Comparison of ENCODE assay signal across 8 cellular contexts in the genomic region with DNA sequence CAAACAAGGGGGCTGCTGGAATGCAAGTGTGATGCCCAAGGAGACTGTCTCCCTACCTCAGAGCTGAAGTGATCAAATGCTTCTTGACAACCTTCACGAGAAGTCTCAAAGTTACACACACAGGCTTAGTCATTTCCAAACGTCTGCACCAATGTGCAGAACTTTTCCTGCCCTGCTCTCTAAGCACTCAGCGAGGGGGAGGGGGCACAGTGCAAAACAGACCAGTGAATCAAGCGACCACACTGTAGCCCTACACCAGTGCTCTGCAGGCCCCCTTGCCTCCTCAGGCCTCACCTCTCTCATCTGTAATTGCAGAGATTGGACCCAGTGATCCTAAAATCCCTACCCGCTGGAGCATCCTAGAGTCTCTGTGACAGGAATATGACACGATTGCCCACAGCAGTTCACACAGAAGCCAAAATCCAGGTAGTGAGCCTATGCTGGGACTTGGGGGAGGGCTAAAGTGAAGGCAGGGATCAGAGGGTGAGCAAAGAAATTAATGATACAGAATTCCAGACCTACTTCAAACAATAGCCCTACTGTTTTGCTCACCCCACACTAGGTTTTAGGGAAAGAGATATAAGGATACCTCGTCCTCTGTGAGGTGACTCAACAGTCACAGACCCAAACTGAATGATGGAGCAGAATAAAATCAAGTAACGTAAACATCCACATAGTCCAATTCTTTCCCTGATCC. TPM values are rescaled to one million over a fixed set of nuclear protein-coding genes. Genes with fewer than 3 reads are reported as not detected.
DNase-seq lines count a peak whose midpoint lies in the region; ATAC-seq and TF ChIP-seq lines count a peak whose summit lies in the region.

No MANE protein-coding gene starts in this region.

- TF ChIP-seq EP300 in tibial nerve (IDR thresholded peaks at IDR 0.05), result no peak

- H3K4me1 ChIP-seq in Peyer's patch, result peaks cover 0 to 23% (median 0%) of the 10 kb centered on the region in 4 donors
- peaks cover 0 to 49% (median 12%) of the 10 kb centered on the region in 4 donors for H3K4me1 ChIP-seq in tibial nerve

- H3K36me3 ChIP-seq in Peyer's patch (no peaks in the 10 kb centered on the region), tibial nerve (no peaks in the 10 kb centered on the region)

- TF ChIP-seq POLR2A in Peyer's patch (IDR thresholded peaks at IDR 0.05), result no peak
- TF ChIP-seq POLR2A in tibial nerve (IDR thresholded peaks at IDR 0.05), result no peak

- H3K27me3 Mint-ChIP-seq in stimulated activated memory B cell treated with anti-CD40 and anti-IgM and Interleukin-4, amounts not matched to agents 10 μg/mL and 1 μg/mL and 100 μg/mL, for 72 hours, result no peaks in the 10 kb centered on the region

- TF ChIP-seq CTCF in fibroblast of villous mesenchyme (IDR thresholded peaks at IDR 0.05; ENCODE audit: insufficient read depth, low read depth, low read length) (no peak), Peyer's patch (IDR thresholded peaks at IDR 0.05) (no peak), tibial nerve (IDR thresholded peaks at IDR 0.05) (no peak)

- peak overlapping the region; percentile 63 for H3K27ac Mint-ChIP-seq in stimulated activated memory B cell treated with anti-CD40 and anti-IgM and Interleukin-4, amounts not matched to agents 10 μg/mL and 1 μg/mL and 100 μg/mL, for 72 hours

- 44 to 58% methylated on average over 8 of the region's 8 CpGs for WGBS in tibial nerve, 2 donors

- H3K9me3 ChIP-seq in Peyer's patch, result no peaks in the 10 kb centered on the region
- no peaks in the 10 kb centered on the region for H3K9me3 ChIP-seq in tibial nerve

- peak; percentile 36 for DNase-seq in HCEC 1CT
- DNase-seq in activated CD4-positive, alpha-beta T cell treated with anti-CD3 and anti-CD28 coated beads, Interleukin-2, amount 50 U/mL, for 1 hour, result peak; percentile 41
- peak; percentile 60 for DNase-seq in fibroblast of villous mesenchyme (ENCODE audit: low read depth)
- DNase-seq in cerebellum (ENCODE audit: low spot score), result no peak
- no peak for DNase-seq in mucosa of gallbladder (ENCODE audit: low spot score)
- no peak for DNase-seq in Peyer's patch
- no peak for DNase-seq in tibial nerve (ENCODE audit: low spot score in 2 of 2)

- H3K4me3 ChIP-seq in fibroblast of villous mesenchyme (ENCODE audit: low read depth, low read length), result peak overlapping the region; percentile 29
- peak overlapping the region in 1 of 4 donors; percentile 11 for H3K4me3 ChIP-seq in Peyer's patch
- peak overlapping the region in 2 of 4 donors; percentile 12 to 25 for H3K4me3 ChIP-seq in tibial nerve

- peaks cover 69% of the 10 kb centered on the region for H3K4me1 Mint-ChIP-seq in stimulated activated memory B cell treated with anti-CD40 and anti-IgM and Interleukin-4, amounts not matched to agents 10 μg/mL and 1 μg/mL and 100 μg/mL, for 72 hours

- H3K27me3 ChIP-seq in Peyer's patch (no peaks in the 10 kb centered on the region), tibial nerve (no peaks in the 10 kb centered on the region)

- H3K4me3 Mint-ChIP-seq in stimulated activated memory B cell treated with anti-CD40 and anti-IgM and Interleukin-4, amounts not matched to agents 10 μg/mL and 1 μg/mL and 100 μg/mL, for 72 hours, result peak overlapping the region; percentile 60

- peaks cover 40% of the 10 kb centered on the region for H3K36me3 Mint-ChIP-seq in stimulated activated memory B cell treated with anti-CD40 and anti-IgM and Interleukin-4, amounts not matched to agents 10 μg/mL and 1 μg/mL and 100 μg/mL, for 72 hours

- ATAC-seq in stimulated activated memory B cell treated with anti-CD40 and anti-IgM and Interleukin-4, amounts not matched to agents 10 μg/mL and 1 μg/mL and 100 μg/mL, for 72 hours, result peak; percentile 80

- no peaks in the 10 kb centered on the region for H3K9me3 Mint-ChIP-seq in stimulated activated memory B cell treated with anti-CD40 and anti-IgM and Interleukin-4, amounts not matched to agents 10 μg/mL and 1 μg/mL and 100 μg/mL, for 72 hours

- peak overlapping the region in 1 of 4 donors; percentile 25 for H3K27ac ChIP-seq in Peyer's patch
- peak overlapping the region in 1 of 4 donors; percentile 9 for H3K27ac ChIP-seq in tibial nerve

RNA-seq across cellular contexts. Expression of gene ATXN1, which starts 56.4 kb away (rescaled TPM):
- total RNA-seq in fibroblast of villous mesenchyme (42.5 and 45.3 TPM in 2 replicates), cerebellum (38.8 TPM), mucosa of gallbladder (71.0 TPM), Peyer's patch (10 to 100 TPM; 34.7 to 48.5 (median 43.1) TPM), tibial nerve (10 to 100 TPM; 24.9 to 48.0 (median 36.8) TPM)

Comparison
In these comparisons a context has a peak if more than half of its experiments do, and no peak if none do; other contexts are left out.
1. DNase-seq: peak in HCEC 1CT (single experiment), activated CD4-positive, alpha-beta T cell treated with anti-CD3 and anti-CD28 coated beads, Interleukin-2, amount 50 U/mL, for 1 hour (single experiment) and fibroblast of villous mesenchyme (single experiment); none in cerebellum (single experiment), mucosa of gallbladder (single experiment), Peyer's patch (0 of 3) and tibial nerve (0 of 2).